Comparison of ENCODE assay signal across 1 cellular context in the genomic region with DNA sequence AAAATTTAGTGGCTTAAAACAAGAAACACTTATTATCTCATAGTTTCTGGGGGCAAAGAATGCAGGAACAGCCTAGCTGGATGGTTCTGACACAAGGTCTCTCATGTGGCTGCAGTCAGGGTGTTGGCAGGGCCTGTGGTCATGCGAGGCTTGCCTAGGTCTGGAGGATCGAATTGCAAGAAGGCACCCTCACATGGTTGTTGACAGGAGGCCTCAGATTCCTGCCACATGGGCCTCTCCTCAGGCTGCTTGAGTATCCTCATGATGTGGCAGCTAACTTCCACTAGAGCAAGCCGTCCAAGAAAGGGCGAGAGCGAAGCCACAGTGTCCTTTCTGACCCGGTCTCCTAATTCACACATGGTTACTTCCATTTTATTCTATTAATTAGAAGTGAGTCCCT.
TF ChIP-seq lines count a peak whose summit lies in the region.

No MANE protein-coding gene starts in this region.

TF ChIP-seq in H1, 55 proteins besides CTCF, POLR2A, EP300 and RAD21:
- TF ChIP-seq NRF1 (IDR thresholded peaks at IDR 0.05; ENCODE audit: low read depth, low read length), result no peak
- no peak for TF ChIP-seq SIX5 (IDR thresholded peaks at IDR 0.05; ENCODE audit: low read depth, low read length)
- no peak for TF ChIP-seq CTBP2 (IDR thresholded peaks at IDR 0.05; ENCODE audit: borderline replicate concordance, insufficient read depth, insufficient read length, low read length)
- TF ChIP-seq MAX (IDR thresholded peaks at IDR 0.05), result peak; percentile 80
